ENCODE assay signal across 21 cellular contexts in genomic region chr20:2307136-2307535, GRCh38. TPM values are rescaled to one million over a fixed set of nuclear protein-coding genes. Genes with fewer than 3 reads are reported as not detected.
A peak's percentile ranks its signal among the peaks of the same experiment; 100 is the strongest.
DNase-seq lines count a peak whose midpoint lies in the region; ATAC-seq and TF ChIP-seq lines count a peak whose summit lies in the region.
"Had no signal": no experiment of that assay in that cellular context is flagged by ENCODE, and none has a peak within 500 bp of the region (broad histone marks: within the 10 kb centered on the region; RNA-seq: fewer than 3 reads in every experiment).

No MANE protein-coding gene starts in this region.

- ATAC-seq in GM19455 (IDR thresholded peaks at IDR 0.05; ENCODE audit: unreplicated experiment) (no peak), sciatic nerve (no peak)
- ATAC-seq: CD8-positive, alpha-beta T cell; GM12878 had no signal

- POLR2A ChIA-PET in HEK293 (lab: Yijun Ruan, JAX): interaction anchor here (0.5 kb wide), 1 partner anchor 1131 kb away, joined by 3 read pairs; no protein-coding TSS in a partner anchor

- CTCF ChIA-PET in HEK293 (lab: Yijun Ruan, JAX): no interaction called here

- H3K4me3 ChIP-seq in HEK293 (ENCODE audit: low read depth, low read length): no peak overlapping the region
- H3K4me3 ChIP-seq: BLaER1, GM12878 had no signal

- TF ChIP-seq CTCF in CD14-positive monocyte (IDR thresholded peaks at IDR 0.05) (no peak), HEK293 (tag by site-specific recombination; IDR thresholded peaks at IDR 0.05) (no peak), chondrocyte (IDR thresholded peaks at IDR 0.05) (no peak), neural crest cell (conservative IDR thresholded peaks at IDR 0.05) (no peak)

- H3K36me3 ChIP-seq in HEK293 (ENCODE audit: control insufficient read depth in 2 of 2, insufficient read depth in 1 of 2, low read length in 2 of 2): no peaks in the 10 kb centered on the region
- H3K36me3 ChIP-seq: BE2C, BLaER1 had no signal

- DNase-seq in CD14-positive monocyte (ENCODE audit: low spot score) (peak; percentile 14), chondrocyte (ENCODE audit: low spot score) (peak; percentile 72), neural crest cell (ENCODE audit: low read depth, low spot score) (no peak), GM03348 (ENCODE audit: low spot score) (no peak), sciatic nerve (ENCODE audit: low spot score) (no peak)
- no peak for DNase-seq in activated naive CD4-positive, alpha-beta T cell (lab: John Stamatoyannopoulos, UW)
- DNase-seq: 8988T; ACHN; BE2C; C1 segment of cervical spinal cord; Caco-2; Calu3; CD4-positive, alpha-beta T cell; CD8-positive, alpha-beta T cell; DMS79 treated with DMSO at 0.1 percent for 48 hours; GF-D8 had no signal

- H3K27me3 Mint-ChIP-seq in CD14-positive monocyte (ENCODE audit: low read depth in 3 of 3) (peaks cover 2 to 4% (median 3%) of the 10 kb centered on the region in 3 donors), chondrocyte (ENCODE audit: low read depth) (peaks cover 5% of the 10 kb centered on the region), neural crest cell (ENCODE audit: low read depth) (peaks cover 2% of the 10 kb centered on the region)
- H3K27me3 Mint-ChIP-seq: CD4-positive, alpha-beta T cell had no signal

- H3K9me3 Mint-ChIP-seq in CD14-positive monocyte (no peaks in the 10 kb centered on the region), chondrocyte (ENCODE audit: low read depth) (no peaks in the 10 kb centered on the region), neural crest cell (no peaks in the 10 kb centered on the region)
- H3K9me3 Mint-ChIP-seq: CD4-positive, alpha-beta T cell; CD8-positive, alpha-beta T cell had no signal

- no peaks in the 10 kb centered on the region for H3K4me1 ChIP-seq in HEK293 (ENCODE audit: control insufficient read depth, insufficient read depth, low read length)
- H3K4me1 ChIP-seq: BE2C, BLaER1 had no signal

- peak overlapping the region in 1 of 7 donors; percentile 20 for H3K27ac Mint-ChIP-seq in CD14-positive monocyte
- no peak overlapping the region for H3K27ac Mint-ChIP-seq in chondrocyte (ENCODE audit: unreplicated experiment)
- peak overlapping the region; percentile 76 for H3K27ac Mint-ChIP-seq in neural crest cell (ENCODE audit: unreplicated experiment)
- H3K27ac Mint-ChIP-seq: CD4-positive, alpha-beta T cell; CD8-positive, alpha-beta T cell had no signal

- H3K36me3 Mint-ChIP-seq in CD14-positive monocyte (no peaks in the 10 kb centered on the region), chondrocyte (ENCODE audit: low read depth) (no peaks in the 10 kb centered on the region), neural crest cell (ENCODE audit: low read depth) (no peaks in the 10 kb centered on the region)
- H3K36me3 Mint-ChIP-seq: CD8-positive, alpha-beta T cell had no signal

- H3K4me1 Mint-ChIP-seq in CD14-positive monocyte (peaks cover 39% of the 10 kb centered on the region), chondrocyte (ENCODE audit: low read depth) (no peaks in the 10 kb centered on the region), neural crest cell (no peaks in the 10 kb centered on the region)

- H3K4me3 Mint-ChIP-seq in CD14-positive monocyte (no peak overlapping the region), chondrocyte (ENCODE audit: unreplicated experiment) (no peak overlapping the region), neural crest cell (no peak overlapping the region)
- H3K4me3 Mint-ChIP-seq: CD4-positive, alpha-beta T cell; CD8-positive, alpha-beta T cell had no signal

- intact Hi-C loops in CD14-positive monocyte (cut with micrococcal nuclease): loop anchor here in 1 of 2 donors (5.0 kb wide), 1 partner anchor 40 kb away; no protein-coding TSS in a partner anchor
- intact Hi-C loops in sciatic nerve (cut with DNase I): no loop called here

- no peaks in the 10 kb centered on the region for H3K9me3 ChIP-seq in HEK293 (ENCODE audit: control insufficient read depth, insufficient read depth, low read depth, low read length)
- H3K9me3 ChIP-seq: BE2C, BLaER1, Caco-2 had no signal

- no peak overlapping the region for H3K27ac ChIP-seq in HEK293 (ENCODE audit: extremely low read depth, low read depth, low read length)
- H3K27ac ChIP-seq: BLaER1 had no signal

TF ChIP-seq in HEK293, 187 proteins besides CTCF, POLR2A, EP300 and RAD21:
- TF ChIP-seq ZNF26 (tag by site-specific recombination; IDR thresholded peaks at IDR 0.05): no peak
- 0 out of 2 replicates have a peak, but pooled peaks have one; percentile 33 for TF ChIP-seq PRDM1 (tag by site-specific recombination; IDR thresholded peaks at IDR 0.05)
- TF ChIP-seq ZNF148 (tag by site-specific recombination; IDR thresholded peaks at IDR 0.05; ENCODE audit: borderline replicate concordance): no peak
- TF ChIP-seq ZNF501 (tag by site-specific recombination; IDR thresholded peaks at IDR 0.05): no peak
- no peak for TF ChIP-seq ZNF549 (tag by site-specific recombination; IDR thresholded peaks at IDR 0.05)

RNA-seq across cellular contexts. Expression of gene TGM3, which starts 11.3 kb away (rescaled TPM):
- polyA plus RNA-seq in CD14-positive monocyte: not detected
- total RNA-seq in chondrocyte (not detected in 3 replicates), neural crest cell (0.23 and 0.43 TPM in 2 replicates), sciatic nerve (not detected)
- total RNA-seq: Calu3; CD4-positive, alpha-beta T cell; CD8-positive, alpha-beta T cell; GM12878 had no signal
- polyA plus RNA-seq: AG04450, GM12878 had no signal

Comparison
In these comparisons a context has a peak if more than half of its experiments do, and no peak if none do; other contexts are left out.
1. DNase-seq: peak in CD14-positive monocyte (single experiment) and chondrocyte (single experiment); none in neural crest cell (single experiment), GM03348 (single experiment), activated naive CD4-positive, alpha-beta T cell (0 of 4) and sciatic nerve (single experiment).